Comparison of ENCODE assay signal across 12 cellular contexts in the genomic region with DNA sequence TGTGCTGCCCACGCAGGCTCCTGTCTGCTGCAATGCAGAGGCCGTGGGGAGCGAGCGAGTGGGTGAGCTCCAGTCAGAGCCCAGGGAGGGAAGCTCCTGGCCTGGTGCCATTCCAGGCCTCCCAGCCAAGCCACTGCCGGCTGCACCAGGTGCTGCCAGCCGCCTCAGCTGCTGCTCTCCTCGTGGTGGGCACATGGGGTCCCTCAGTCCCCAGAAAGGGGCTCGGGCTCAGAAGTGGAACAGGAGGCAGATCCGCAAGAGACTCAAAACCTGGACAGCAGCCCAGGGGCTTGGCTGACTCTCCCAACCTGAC. TPM values are rescaled to one million over a fixed set of nuclear protein-coding genes. Genes with fewer than 3 reads are reported as not detected.
A peak's percentile ranks its signal among the peaks of the same experiment; 100 is the strongest.
DNase-seq lines count a peak whose midpoint lies in the region; ATAC-seq and TF ChIP-seq lines count a peak whose summit lies in the region.
"Had no signal": no experiment of that assay in that cellular context is flagged by ENCODE, and none has a peak within 500 bp of the region (broad histone marks: within the 10 kb centered on the region; RNA-seq: fewer than 3 reads in every experiment).

No MANE protein-coding gene starts in this region.

- ATAC-seq in Right ventricle myocardium inferior (peak; percentile 15), left lobe of liver (peak; percentile 11), GM21786 (IDR thresholded peaks at IDR 0.05; ENCODE audit: unreplicated experiment) (no peak)

- no peak overlapping the region for H3K4me3 ChIP-seq in brain microvascular endothelial cell (ENCODE audit: low read depth, low read length)
- H3K4me3 ChIP-seq: esophagus squamous epithelium had no signal

- no peak for TF ChIP-seq CTCF in brain microvascular endothelial cell (IDR thresholded peaks at IDR 0.05; ENCODE audit: low read depth, low read length, missing control alignments)

- H3K27me3 ChIP-seq in brain microvascular endothelial cell (replicated peaks), result no peaks in the 10 kb centered on the region
- H3K27me3 ChIP-seq: esophagus squamous epithelium, neutrophil had no signal

- intact Hi-C loops in Right ventricle myocardium inferior (cut with DNase I) (no loop called here), cardiac septum (cut with DNase I) (no loop called here)

- H3K27ac ChIP-seq in brain microvascular endothelial cell, result no peak overlapping the region
- H3K27ac ChIP-seq: esophagus squamous epithelium, neutrophil had no signal

- peak; percentile 50 for DNase-seq in Right ventricle myocardium inferior (ENCODE audit: missing footprints)
- no peak for DNase-seq in cardiac septum (ENCODE audit: low spot score)
- peak; percentile 70 for DNase-seq in astrocyte of the hippocampus (ENCODE audit: low read depth, low spot score)
- DNase-seq in left lobe of liver (ENCODE audit: low spot score), result no peak
- no peak for DNase-seq in iPS-NIHi7 (ENCODE audit: extremely low spot score)
- DNase-seq in brain microvascular endothelial cell, result no peak
- DNase-seq in NCI-H526 treated with DMSO at 0.1 percent for 48 hours (lab: John Stamatoyannopoulos, UW), result no peak
- DNase-seq: activated T-cell treated with anti-CD3 and anti-CD28 coated beads, Interleukin-2, amount 50 U/mL, for 24 hours; EL; esophagus squamous epithelium had no signal

- H3K36me3 ChIP-seq in brain microvascular endothelial cell (replicated peaks), result peaks cover 8% of the 10 kb centered on the region
- H3K36me3 ChIP-seq: neutrophil had no signal

- in situ Hi-C loops in brain microvascular endothelial cell (cut with HindIII; ENCODE audit: low pct_ligation_motif_present, low sequenced_read_pairs), result no loop called here

RNA-seq across cellular contexts. Expression of a gene that starts 2.4 kb away (rescaled TPM):
- total RNA-seq in Right ventricle myocardium inferior (4.4 TPM), cardiac septum (7.2 TPM), left lobe of liver (1.2 TPM)

RNA-seq across cellular contexts. Expression of a gene that starts 11.2 kb away (rescaled TPM):
- total RNA-seq in Right ventricle myocardium inferior, result 16.2 TPM
- total RNA-seq in cardiac septum, result 10.6 TPM
- total RNA-seq in left lobe of liver, result 26.1 TPM

RNA-seq across cellular contexts. Expression of a gene that starts 16.6 kb away (rescaled TPM):
- total RNA-seq in Right ventricle myocardium inferior, result 158 TPM
- 139 TPM for total RNA-seq in cardiac septum
- 122 TPM for total RNA-seq in left lobe of liver

Comparison
In these comparisons a context has a peak if more than half of its experiments do, and no peak if none do; other contexts are left out.
1. DNase-seq: peak in Right ventricle myocardium inferior (single experiment) and astrocyte of the hippocampus (single experiment); none in cardiac septum (single experiment), left lobe of liver (single experiment), iPS-NIHi7 (single experiment), brain microvascular endothelial cell (single experiment) and NCI-H526 treated with DMSO at 0.1 percent for 48 hours (single experiment).